Comparison of ENCODE assay signal across 15 cellular contexts in genomic region chr5:149433524-149434131, GRCh38. TPM values are rescaled to one million over a fixed set of nuclear protein-coding genes. Genes with fewer than 3 reads are reported as not detected.
A peak's percentile ranks its signal among the peaks of the same experiment; 100 is the strongest.
DNase-seq lines count a peak whose midpoint lies in the region; ATAC-seq, FAIRE-seq and TF ChIP-seq lines count a peak whose summit lies in the region.
"Had no signal": no experiment of that assay in that cellular context is flagged by ENCODE, and none has a peak within 500 bp of the region (broad histone marks: within the 10 kb centered on the region; RNA-seq: fewer than 3 reads in every experiment).

No MANE protein-coding gene starts in this region.

- in situ Hi-C loops in transverse colon (cut with MboI; ENCODE audit: low pct_ligation_motif_present in 1 of 4, low pct_unique_long_range_greater_than_20kb in 1 of 4, low sequenced_read_pairs in 3 of 4) = loop anchor here in 2 of 4 donors (10.0 kb wide), 2 partner anchors 49 to 131 kb away; no protein-coding TSS in a partner anchor

- FAIRE-seq in pancreas (lab: Jason Lieb, UNC) = no peak

- 0 out of 2 replicates have a peak overlapping the region, but pooled peaks have one; percentile 29 for H2AFZ ChIP-seq in OCI-LY7 (ENCODE audit: low read length)

- H4K20me1 ChIP-seq in OCI-LY7 (ENCODE audit: insufficient read depth, low read length) = no peaks in the 10 kb centered on the region

- no TSS peak for BruUV-seq in OCI-LY7 (replicated peaks; lab: Mats Ljungman, UMichigan)

- WGBS in esophagus muscularis mucosa = 22% methylated on average over 8 of the region's 8 CpGs
- 50 to 66% methylated on average over 3 to 8 of the region's 8 CpGs for WGBS in transverse colon (ENCODE audit: low coverage in 1 of 2), 2 donors
- WGBS in pancreas, 2 donors = 92 to 93% methylated on average over 8 of the region's 8 CpGs

- TF ChIP-seq CTCF in OCI-LY7 (conservative IDR thresholded peaks at IDR 0.05; ENCODE audit: low read length) (no peak), esophagus muscularis mucosa (IDR thresholded peaks at IDR 0.05) (no peak), transverse colon (IDR thresholded peaks at IDR 0.05) (no peak), pancreas (IDR thresholded peaks at IDR 0.05) (no peak)

- TF ChIP-seq EP300 in esophagus muscularis mucosa (IDR thresholded peaks at IDR 0.05) (no peak), transverse colon (IDR thresholded peaks at IDR 0.05; ENCODE audit: low read depth) (no peak)

- no peaks in the 10 kb centered on the region for H3K9me2 ChIP-seq in OCI-LY7 (ENCODE audit: insufficient read depth, low read length)

- no peaks in the 10 kb centered on the region for H3K9me3 ChIP-seq in OCI-LY7 (ENCODE audit: low read length)
- H3K9me3 ChIP-seq in esophagus muscularis mucosa = peaks cover 0 to 5% (median 0%) of the 10 kb centered on the region in 4 donors
- no peaks in the 10 kb centered on the region for H3K9me3 ChIP-seq in muscle layer of colon (ENCODE audit: low read length)
- H3K9me3 ChIP-seq in transverse colon = no peaks in the 10 kb centered on the region
- H3K9me3 ChIP-seq in pancreas = no peaks in the 10 kb centered on the region
- H3K9me3 ChIP-seq: lower lobe of right lung, MG63 had no signal

- H3K4me1 ChIP-seq in OCI-LY7 (ENCODE audit: insufficient read depth, low read length, poor library complexity, severe bottlenecking) (peaks cover 26% of the 10 kb centered on the region), esophagus muscularis mucosa (peaks cover 17 to 53% (median 47%) of the 10 kb centered on the region in 4 donors), muscle layer of colon (ENCODE audit: insufficient read depth, low read length) (peaks cover 25% of the 10 kb centered on the region), transverse colon (peaks cover 0 to 14% (median 2%) of the 10 kb centered on the region in 4 donors), pancreas (no peaks in the 10 kb centered on the region)

- intact Hi-C loops in OCI-LY7 (cut with micrococcal nuclease; ENCODE audit: unreplicated experiment) = loop anchor here (2.0 kb wide), 3 partner anchors 51 to 131 kb away; no protein-coding TSS in a partner anchor
- intact Hi-C loops in esophagus muscularis mucosa (cut with DNase I) = loop anchor here (2.0 kb wide), 1 partner anchor 53 kb away; no protein-coding TSS in a partner anchor
- intact Hi-C loops in transverse colon (cut with DNase I; ENCODE audit: low total_unique reads) = loop anchor here (5.0 kb wide), 1 partner anchor 51 kb away; no protein-coding TSS in a partner anchor
- intact Hi-C loops in pancreas (cut with DNase I) = loop anchor here in 1 of 3 donors (10.0 kb wide), 1 partner anchor 119 kb away; no protein-coding TSS in a partner anchor

- TF ChIP-seq POLR2A in esophagus muscularis mucosa (IDR thresholded peaks at IDR 0.05; ENCODE audit: low read depth) = peak; percentile 50
- TF ChIP-seq POLR2A in transverse colon (IDR thresholded peaks at IDR 0.05) = peak; percentile 23

- CTCF ChIA-PET in OCI-LY7 (lab: Charles Lee; ENCODE audit: unreplicated experiment) = no interaction called here

- H3K27ac ChIP-seq in OCI-LY7 (ENCODE audit: low read depth, low read length, poor library complexity, severe bottlenecking) (peak overlapping the region; percentile 20), esophagus muscularis mucosa (replicated peaks in 1 of 4) (peak overlapping the region; percentile 94 to 98 (median 96)), muscle layer of colon (ENCODE audit: low read depth, low read length) (peak overlapping the region; percentile 57), transverse colon (peak overlapping the region; percentile 53 to 97 (median 93)), pancreas (no peak overlapping the region)
- H3K27ac ChIP-seq: epithelial cell of prostate, lower lobe of right lung, SK-N-MC had no signal

- H3K4me3 ChIP-seq in OCI-LY7 (ENCODE audit: low read depth, low read length, poor library complexity, severe bottlenecking) = no peak overlapping the region
- H3K4me3 ChIP-seq in esophagus muscularis mucosa = no peak overlapping the region
- H3K4me3 ChIP-seq in muscle layer of colon (ENCODE audit: low read depth in 1 of 2, low read length in 2 of 2) = no peak overlapping the region
- H3K4me3 ChIP-seq in transverse colon = no peak overlapping the region
- no peak overlapping the region for H3K4me3 ChIP-seq in pancreas
- H3K4me3 ChIP-seq: lower lobe of right lung, MG63, SK-N-MC had no signal

- peak; percentile 22 for DNase-seq in OCI-LY7 (ENCODE audit: low spot score)
- DNase-seq in esophagus muscularis mucosa (ENCODE audit: extremely low spot score) = no peak
- no peak for DNase-seq in transverse colon
- DNase-seq in pancreas = no peak
- no peak for DNase-seq in NCI-H524 (lab: John Stamatoyannopoulos, UW)
- DNase-seq: DMS 273 treated with DMSO at 0.1 percent for 48 hours, lower lobe of right lung had no signal

- POLR2A ChIA-PET in OCI-LY7 (lab: Charles Lee) = no interaction called here

- H3K79me2 ChIP-seq in OCI-LY7 (ENCODE audit: insufficient read depth, low read depth, low read length) = no peaks in the 10 kb centered on the region

- ATAC-seq in pancreas (no peak), HG03342 (IDR thresholded peaks at IDR 0.05; ENCODE audit: unreplicated experiment) (no peak)
- ATAC-seq: natural killer cell treated with Interleukin-12 subunit alpha and Interleukin-12 subunit beta and Interleukin-15 and Interleukin-18, amount 100 ng/mL, for 72 hours had no signal

- H3K27me3 ChIP-seq in esophagus muscularis mucosa (no peaks in the 10 kb centered on the region), muscle layer of colon (ENCODE audit: control insufficient read depth in 1 of 2, insufficient read depth in 2 of 2, low read length in 2 of 2) (no peaks in the 10 kb centered on the region), transverse colon (no peaks in the 10 kb centered on the region), pancreas (no peaks in the 10 kb centered on the region)
- H3K27me3 ChIP-seq: MG63 had no signal

- H3K9ac ChIP-seq in muscle layer of colon (ENCODE audit: low read length) = no peak overlapping the region

- H3K36me3 ChIP-seq in OCI-LY7 (ENCODE audit: insufficient read depth, low read length) (no peaks in the 10 kb centered on the region), esophagus muscularis mucosa (peaks cover 10 to 22% (median 15%) of the 10 kb centered on the region in 4 donors), muscle layer of colon (ENCODE audit: insufficient read depth, low read length) (peaks cover 23% of the 10 kb centered on the region), transverse colon (peaks cover 0 to 3% (median 0%) of the 10 kb centered on the region in 4 donors), pancreas (no peaks in the 10 kb centered on the region)
- H3K36me3 ChIP-seq: lower lobe of right lung, MG63 had no signal

- H3K4me2 ChIP-seq in OCI-LY7 (ENCODE audit: low read length) = no peak overlapping the region

RNA-seq across cellular contexts. Expression of gene IL17B, which starts 54.5 kb away (rescaled TPM):
- total RNA-seq in OCI-LY7 (2014; rRNA removed; shearing (Covaris generic)) = not detected in 2 replicates
- not detected in 2 replicates for total RNA-seq in OCI-LY7 (2022)
- total RNA-seq in esophagus muscularis mucosa = 10 to 100 TPM in 2 of 4 donors, 1 to 10 TPM in 2; 2.5 to 20.3 (median 8.0) TPM
- total RNA-seq in transverse colon = not detected
- not detected for total RNA-seq in pancreas
- not detected for polyA plus RNA-seq in pancreas
- total RNA-seq: glomerular endothelial cell; lower lobe of right lung; natural killer cell treated with Interleukin-12 subunit alpha and Interleukin-12 subunit beta and Interleukin-15 and Interleukin-18, amount 100 ng/mL, for 72 hours; temporal lobe had no signal

Comparison
In these comparisons a context has a peak if more than half of its experiments do, and no peak if none do; other contexts are left out.
1. H3K27ac ChIP-seq: peak in OCI-LY7 (single experiment), esophagus muscularis mucosa (4 of 4), muscle layer of colon (single experiment) and transverse colon (4 of 4); none in pancreas (0 of 4).